Comparison of ENCODE assay signal across 19 cellular contexts in the genomic region with DNA sequence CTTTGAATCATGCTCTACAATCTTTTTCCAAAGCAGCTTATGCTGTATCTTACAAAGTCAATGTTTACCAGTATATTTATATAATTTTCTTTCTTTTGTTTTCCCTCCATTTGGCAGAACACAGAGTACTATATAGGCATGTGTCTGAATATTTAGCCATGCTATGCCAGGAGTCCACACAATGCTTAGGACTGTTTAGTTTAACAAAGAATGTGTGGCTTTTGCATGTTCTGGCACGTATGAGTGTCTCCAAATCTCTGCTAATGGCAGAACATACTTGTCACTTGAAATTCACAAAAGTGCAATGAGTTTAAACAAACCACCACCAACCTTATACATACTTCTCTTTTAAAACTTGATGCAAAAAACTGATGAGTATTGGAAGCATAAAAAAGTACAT.
DNase-seq lines count a peak whose midpoint lies in the region; ATAC-seq, FAIRE-seq and TF ChIP-seq lines count a peak whose summit lies in the region.
"Had no signal": no experiment of that assay in that cellular context is flagged by ENCODE, and none has a peak within 500 bp of the region (broad histone marks: within the 10 kb centered on the region; RNA-seq: fewer than 3 reads in every experiment).

No MANE protein-coding gene starts in this region.

- no peaks in the 10 kb centered on the region for H3K9me1 ChIP-seq in keratinocyte (ENCODE audit: control insufficient read depth, extremely low read depth, insufficient read depth, low read length)

- no peak overlapping the region for H3K4me2 ChIP-seq in keratinocyte (ENCODE audit: control insufficient read depth, extremely low read depth, insufficient read depth, low read depth, low read length)

- H3K4me1 ChIP-seq in RWPE2 (ENCODE audit: insufficient read depth, poor library complexity, severe bottlenecking): peaks cover 14% of the 10 kb centered on the region
- peaks cover 6% of the 10 kb centered on the region for H3K4me1 ChIP-seq in keratinocyte (ENCODE audit: control insufficient read depth, extremely low read depth, insufficient read depth, low read length)
- no peaks in the 10 kb centered on the region for H3K4me1 ChIP-seq in aorta (ENCODE audit: control insufficient read depth in 1 of 2, insufficient read depth in 2 of 2, low read length in 2 of 2)
- no peaks in the 10 kb centered on the region for H3K4me1 ChIP-seq in transverse colon

- peak; percentile 36 for FAIRE-seq in keratinocyte (lab: Jason Lieb, UNC)
- FAIRE-seq: GM12891, GM18507, H54 had no signal

- H3K4me3 ChIP-seq in LNCaP clone FGC (ENCODE audit: low read depth, low read length) (no peak overlapping the region), RWPE2 (ENCODE audit: severe bottlenecking) (no peak overlapping the region), epithelial cell of esophagus (ENCODE audit: low read length) (no peak overlapping the region), keratinocyte (ENCODE audit: control insufficient read depth in 2 of 3, extremely low read depth in 1 of 3, insufficient read depth in 2 of 3, low read depth in 1 of 3, low read length in 3 of 3) (no peak overlapping the region), aorta (ENCODE audit: low read length in 2 of 2) (no peak overlapping the region), transverse colon (no peak overlapping the region)

- H3K36me3 ChIP-seq in RWPE2 (ENCODE audit: low read depth) (no peaks in the 10 kb centered on the region), keratinocyte (ENCODE audit: control insufficient read depth in 2 of 2, extremely low read depth in 1 of 2, insufficient read depth in 2 of 2, low read length in 2 of 2) (no peaks in the 10 kb centered on the region), aorta (ENCODE audit: control insufficient read depth in 1 of 2, insufficient read depth in 2 of 2, low read length in 1 of 2) (no peaks in the 10 kb centered on the region), transverse colon (no peaks in the 10 kb centered on the region)

- H3K27ac ChIP-seq in RWPE2 (ENCODE audit: poor library complexity, severe bottlenecking): no peak overlapping the region
- no peak overlapping the region for H3K27ac ChIP-seq in keratinocyte (ENCODE audit: control insufficient read depth, insufficient read depth, low read length)
- H3K27ac ChIP-seq in aorta (ENCODE audit: low read depth in 1 of 2, low read length in 2 of 2): no peak overlapping the region
- H3K27ac ChIP-seq in transverse colon: no peak overlapping the region

- H3K27me3 ChIP-seq in RWPE2 (ENCODE audit: insufficient read depth, poor library complexity, severe bottlenecking) (no peaks in the 10 kb centered on the region), keratinocyte (ENCODE audit: control insufficient read depth, extremely low read depth, insufficient read depth, low read length) (no peaks in the 10 kb centered on the region), aorta (ENCODE audit: control insufficient read depth in 1 of 2, insufficient read depth in 2 of 2, low read length in 1 of 2) (no peaks in the 10 kb centered on the region), transverse colon (no peaks in the 10 kb centered on the region)

- TF ChIP-seq POLR2A in transverse colon (IDR thresholded peaks at IDR 0.05): no peak

- H3K9ac ChIP-seq in keratinocyte (ENCODE audit: control insufficient read depth, extremely low read depth, insufficient read depth, low read length): no peak overlapping the region

- no peak for TF ChIP-seq EP300 in transverse colon (IDR thresholded peaks at IDR 0.05; ENCODE audit: low read depth)

- no peaks in the 10 kb centered on the region for H3K79me2 ChIP-seq in keratinocyte (ENCODE audit: control insufficient read depth, insufficient read depth, low read length)

- intact Hi-C loops in aorta (cut with DNase I): no loop called here
- intact Hi-C loops in transverse colon (cut with DNase I; ENCODE audit: low total_unique reads): no loop called here

- H4K20me1 ChIP-seq in keratinocyte (ENCODE audit: control insufficient read depth, extremely low read depth, insufficient read depth, low read length): no peaks in the 10 kb centered on the region

- H3K9me3 ChIP-seq in RWPE2 (ENCODE audit: severe bottlenecking): no peaks in the 10 kb centered on the region
- H3K9me3 ChIP-seq in keratinocyte (ENCODE audit: control insufficient read depth, low read depth, low read length): no peaks in the 10 kb centered on the region
- no peaks in the 10 kb centered on the region for H3K9me3 ChIP-seq in aorta (ENCODE audit: control insufficient read depth, low read length)
- H3K9me3 ChIP-seq in transverse colon: no peaks in the 10 kb centered on the region

- dilution Hi-C loops in keratinocyte (cut with MboI; ENCODE audit: extremely low pct_ligation_motif_present, low sequenced_read_pairs): no loop called here

- in situ Hi-C loops in transverse colon (cut with MboI; ENCODE audit: low pct_ligation_motif_present in 1 of 4, low pct_unique_long_range_greater_than_20kb in 1 of 4, low sequenced_read_pairs in 3 of 4): no loop called here

- DNase-seq in LNCaP clone FGC (ENCODE audit: low read depth) (peak; percentile 10), RWPE2 (ENCODE audit: low spot score) (no peak), epithelial cell of esophagus (ENCODE audit: low read depth) (peak; percentile 52), keratinocyte (ENCODE audit: low read depth, low spot score) (no peak), aorta (no peak), transverse colon (no peak)
- DNase-seq: C1 segment of cervical spinal cord; Calu3; CD4-positive, alpha-beta memory T cell; COR-L47; DMS53; DMS79 treated with DMSO at 0.1 percent for 48 hours; GF-D8; GOT3; HCEC 1CT had no signal

- no peak overlapping the region for H2AFZ ChIP-seq in keratinocyte (ENCODE audit: control insufficient read depth, low read length)

- ATAC-seq in RWPE2 (ENCODE audit: low read depth) (peak; percentile 67; the same call in 2 of the 3 replicates), aorta (ENCODE audit: low FRiP score) (no peak), GM18867 (IDR thresholded peaks at IDR 0.05; ENCODE audit: unreplicated experiment) (no peak)

- TF ChIP-seq CTCF in LNCaP clone FGC (IDR thresholded peaks at IDR 0.05; ENCODE audit: control insufficient read depth, extremely low read depth, insufficient read depth): no peak
- TF ChIP-seq CTCF in RWPE2 (IDR thresholded peaks at IDR 0.05; ENCODE audit: poor library complexity, severe bottlenecking): no peak
- no peak for TF ChIP-seq CTCF in epithelial cell of esophagus (IDR thresholded peaks at IDR 0.05; ENCODE audit: insufficient read depth, low read depth, low read length, missing control alignments)
- TF ChIP-seq CTCF in keratinocyte (optimal IDR thresholded peaks at IDR 0.05 in 1 of 3, IDR thresholded peaks at IDR 0.05 in 1 of 3, conservative IDR thresholded peaks at IDR 0.05 in 1 of 3; ENCODE audit: extremely low read depth in 1 of 3, insufficient read depth in 2 of 3, low read length in 3 of 3): no peak
- no peak for TF ChIP-seq CTCF in transverse colon (IDR thresholded peaks at IDR 0.05)

- 5 to 14% methylated on average over 1 of the region's 1 CpG for WGBS in aorta, 2 donors
- 63 to 74% methylated on average over 1 of the region's 1 CpG for WGBS in transverse colon (ENCODE audit: low coverage in 1 of 2), 2 donors

Comparison
In these comparisons a context has a peak if more than half of its experiments do, and no peak if none do; other contexts are left out.
1. DNase-seq: peak in LNCaP clone FGC (single experiment) and epithelial cell of esophagus (single experiment); none in RWPE2 (single experiment), keratinocyte (single experiment), aorta (0 of 2) and transverse colon (single experiment).